ENCODE assay signal across 1 cellular context in the genomic region with DNA sequence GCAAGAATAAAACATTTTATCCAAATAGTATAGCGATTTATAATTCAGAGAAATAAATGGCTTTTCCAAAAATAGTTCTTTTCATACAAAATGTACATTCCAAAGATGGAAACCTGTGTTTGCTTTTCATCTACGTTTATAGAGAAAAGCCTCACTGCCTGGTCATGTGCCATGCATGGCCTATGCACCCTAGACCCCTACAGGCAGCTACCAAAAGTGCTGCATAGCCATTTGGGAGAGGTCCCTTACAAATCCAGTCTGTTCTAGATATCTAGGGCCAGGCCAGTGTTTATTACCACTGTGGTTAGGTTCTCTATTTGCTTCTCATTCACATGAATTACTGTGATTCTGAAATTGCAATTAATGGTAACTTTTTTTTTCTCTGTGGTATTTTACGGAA.
TF ChIP-seq lines count a peak whose summit lies in the region.

No MANE protein-coding gene starts in this region.

TF ChIP-seq in endothelial cell of umbilical vein, 7 proteins besides CTCF, POLR2A, EP300 and RAD21:
- TF ChIP-seq MYC (IDR thresholded peaks at IDR 0.05; ENCODE audit: low read depth, low read length) (no peak), EZH2 (IDR thresholded peaks at IDR 0.05; ENCODE audit: borderline replicate concordance, low read depth, low read length, severe bottlenecking) (no peak), FOS (IDR thresholded peaks at IDR 0.05; ENCODE audit: borderline replicate concordance, insufficient read depth, low read length) (no peak), POLR2AphosphoS5 (IDR thresholded peaks at IDR 0.05; ENCODE audit: insufficient read depth, low read depth, low read length) (no peak), GATA2 (IDR thresholded peaks at IDR 0.05; ENCODE audit: insufficient read depth, insufficient read length, low read depth, low read length) (no peak), JUN (IDR thresholded peaks at IDR 0.05; ENCODE audit: borderline replicate concordance, insufficient read depth, insufficient read length, low read depth) (no peak)
- TF ChIP-seq, protein P1, sequence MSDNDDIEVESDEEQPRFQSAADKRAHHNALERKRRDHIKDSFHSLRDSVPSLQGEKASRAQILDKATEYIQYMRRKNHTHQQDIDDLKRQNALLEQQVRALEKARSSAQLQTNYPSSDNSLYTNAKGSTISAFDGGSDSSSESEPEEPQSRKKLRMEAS (IDR thresholded peaks at IDR 0.05; ENCODE audit: insufficient read depth, insufficient read length): no peak
